Comparison of ENCODE assay signal across 2 cellular contexts in genomic region chr7:39536926-39537325, GRCh38.
TF ChIP-seq lines count a peak whose summit lies in the region.

No MANE protein-coding gene starts in this region.

TF ChIP-seq in HepG2, 621 proteins besides CTCF, POLR2A, EP300 and RAD21 (continued from another document):
- TF ChIP-seq DBP (CRISPR knock-in tag; IDR thresholded peaks at IDR 0.05; ENCODE audit: not compliant biosample characterization) (no peak), ZNF124 (CRISPR knock-in tag; IDR thresholded peaks at IDR 0.05) (no peak), HIC2 (CRISPR knock-in tag; IDR thresholded peaks at IDR 0.05; ENCODE audit: low read depth) (no peak), GLMP (CRISPR knock-in tag; IDR thresholded peaks at IDR 0.05; ENCODE audit: borderline replicate concordance) (no peak)
- TF ChIP-seq, protein P1, sequence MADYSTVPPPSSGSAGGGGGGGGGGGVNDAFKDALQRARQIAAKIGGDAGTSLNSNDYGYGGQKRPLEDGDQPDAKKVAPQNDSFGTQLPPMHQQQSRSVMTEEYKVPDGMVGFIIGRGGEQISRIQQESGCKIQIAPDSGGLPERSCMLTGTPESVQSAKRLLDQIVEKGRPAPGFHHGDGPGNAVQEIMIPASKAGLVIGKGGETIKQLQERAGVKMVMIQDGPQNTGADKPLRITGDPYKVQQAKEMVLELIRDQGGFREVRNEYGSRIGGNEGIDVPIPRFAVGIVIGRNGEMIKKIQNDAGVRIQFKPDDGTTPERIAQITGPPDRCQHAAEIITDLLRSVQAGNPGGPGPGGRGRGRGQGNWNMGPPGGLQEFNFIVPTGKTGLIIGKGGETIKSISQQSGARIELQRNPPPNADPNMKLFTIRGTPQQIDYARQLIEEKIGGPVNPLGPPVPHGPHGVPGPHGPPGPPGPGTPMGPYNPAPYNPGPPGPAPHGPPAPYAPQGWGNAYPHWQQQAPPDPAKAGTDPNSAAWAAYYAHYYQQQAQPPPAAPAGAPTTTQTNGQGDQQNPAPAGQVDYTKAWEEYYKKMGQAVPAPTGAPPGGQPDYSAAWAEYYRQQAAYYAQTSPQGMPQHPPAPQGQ (CRISPR knock-in tag; IDR thresholded peaks at IDR 0.05; ENCODE audit: borderline replicate concordance), result no peak
- TF ChIP-seq, protein P2, sequence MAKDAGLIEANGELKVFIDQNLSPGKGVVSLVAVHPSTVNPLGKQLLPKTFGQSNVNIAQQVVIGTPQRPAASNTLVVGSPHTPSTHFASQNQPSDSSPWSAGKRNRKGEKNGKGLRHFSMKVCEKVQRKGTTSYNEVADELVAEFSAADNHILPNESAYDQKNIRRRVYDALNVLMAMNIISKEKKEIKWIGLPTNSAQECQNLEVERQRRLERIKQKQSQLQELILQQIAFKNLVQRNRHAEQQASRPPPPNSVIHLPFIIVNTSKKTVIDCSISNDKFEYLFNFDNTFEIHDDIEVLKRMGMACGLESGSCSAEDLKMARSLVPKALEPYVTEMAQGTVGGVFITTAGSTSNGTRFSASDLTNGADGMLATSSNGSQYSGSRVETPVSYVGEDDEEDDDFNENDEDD (CRISPR knock-in tag; IDR thresholded peaks at IDR 0.05; ENCODE audit: borderline replicate concordance), result no peak

TF ChIP-seq in SK-N-SH, 30 proteins besides CTCF, POLR2A, EP300 and RAD21 (continued from another document):
- TF ChIP-seq RXRA (IDR thresholded peaks at IDR 0.05; ENCODE audit: borderline replicate concordance, low read depth), result no peak
- no peak for TF ChIP-seq GABPA (IDR thresholded peaks at IDR 0.05; ENCODE audit: low read depth)
- TF ChIP-seq CHD2 (IDR thresholded peaks at IDR 0.05; ENCODE audit: low read length, partially characterized antibody), result no peak
- TF ChIP-seq TCF12 (IDR thresholded peaks at IDR 0.05), result no peak
